ENCODE assay signal across 24 cellular contexts in genomic region chr19:56880592-56881190, GRCh38. TPM values are rescaled to one million over a fixed set of nuclear protein-coding genes. Genes with fewer than 3 reads are reported as not detected.
"Had no signal": no experiment of that assay in that cellular context is flagged by ENCODE, and none has a peak within 500 bp of the region (broad histone marks: within the 10 kb centered on the region; RNA-seq: fewer than 3 reads in every experiment).

No MANE protein-coding gene starts in this region.

- H3K36me3 ChIP-seq: MG63, SJSA1 had no signal

- DNase-seq: IMR-90; Karpas-422; KG1; MG63; NCI-H1092 treated with DMSO at 0.1 percent for 48 hours; NCI-H1436; NCI-H187; NCI-H2029; NCI-H2081 treated with DMSO at 0.1 percent for 48 hours; NCI-H2171; NCI-H226; NCI-H446; NCI-H510A; NCI-H524 treated with DMSO at 0.1 percent for 48 hours; NCI-H69; NCI-H774; NK-92 treated with Interleukin-12 subunit alpha and Interleukin-12 subunit beta, amount 100 ng/mL, for 24 hours; Right ventricle myocardium superior; RPMI8226; SIG-M5 had no signal

- H3K9me3 ChIP-seq: MG63, SJSA1 had no signal

- H3K27ac ChIP-seq: SJSA1, SK-N-MC had no signal

- FAIRE-seq: RCC 7860 had no signal

- H3K4me3 ChIP-seq: MG63, SJSA1, SK-N-MC had no signal

- H3K27me3 ChIP-seq: MG63, SJSA1 had no signal

- H3K4me1 ChIP-seq: SJSA1 had no signal

RNA-seq across cellular contexts. Expression of gene PEG3, which starts 40.2 kb away (rescaled TPM):
- total RNA-seq: HT-29, IMR-90, SJSA1 had no signal
- polyA plus RNA-seq: IMR-90 had no signal

RNA-seq across cellular contexts. Expression of gene ZIM2, which starts 40.2 kb away (rescaled TPM):
- total RNA-seq: HT-29, IMR-90, Right ventricle myocardium superior, SJSA1 had no signal
- polyA plus RNA-seq: IMR-90 had no signal
